1 cellular context compared by ENCODE assay signal in genomic region chr11:64553554-64554201, GRCh38.
TF ChIP-seq lines count a peak whose summit lies in the region.

No MANE protein-coding gene starts in this region.

TF ChIP-seq in HepG2, 621 proteins besides CTCF, POLR2A, EP300 and RAD21 (continued from another document):
- no peak for TF ChIP-seq THAP8 (CRISPR knock-in tag; IDR thresholded peaks at IDR 0.05; ENCODE audit: borderline replicate concordance)
- peak; percentile 41; the same call in 1 of the 2 replicates for TF ChIP-seq ZFX (CRISPR knock-in tag; IDR thresholded peaks at IDR 0.05; ENCODE audit: low read depth)
- TF ChIP-seq ZNF660 (CRISPR knock-in tag; IDR thresholded peaks at IDR 0.05; ENCODE audit: borderline replicate concordance, low read depth) = no peak
- no peak for TF ChIP-seq ZNF678 (CRISPR knock-in tag; IDR thresholded peaks at IDR 0.05)
- no peak for TF ChIP-seq TBX2 (CRISPR knock-in tag; IDR thresholded peaks at IDR 0.05; ENCODE audit: borderline replicate concordance)
- no peak for TF ChIP-seq ARID3A (IDR thresholded peaks at IDR 0.05; ENCODE audit: low read depth, low read length)
- TF ChIP-seq TIGD3 (CRISPR knock-in tag; IDR thresholded peaks at IDR 0.05; ENCODE audit: borderline replicate concordance) = no peak
- TF ChIP-seq ZSCAN31 (CRISPR knock-in tag; IDR thresholded peaks at IDR 0.05; ENCODE audit: low read depth) = no peak
- TF ChIP-seq ZNF800 (CRISPR knock-in tag; IDR thresholded peaks at IDR 0.05) = no peak
- TF ChIP-seq RXRB (CRISPR knock-in tag; IDR thresholded peaks at IDR 0.05; ENCODE audit: borderline replicate concordance) = no peak
- 0 out of 2 replicates have a peak, but pooled peaks have one; percentile 44 for TF ChIP-seq ZNF235 (CRISPR knock-in tag; IDR thresholded peaks at IDR 0.05; ENCODE audit: borderline replicate concordance)
- TF ChIP-seq ZMYM3 (CRISPR knock-in tag; IDR thresholded peaks at IDR 0.05) = no peak
- TF ChIP-seq ZNF772 (CRISPR knock-in tag; IDR thresholded peaks at IDR 0.05) = no peak
- peak; percentile 86 for TF ChIP-seq XRCC5 (optimal IDR thresholded peaks at IDR 0.05; ENCODE audit: low read length)
- TF ChIP-seq ZNF414 (CRISPR knock-in tag; IDR thresholded peaks at IDR 0.05) = no peak
- TF ChIP-seq SNAPC2 (CRISPR knock-in tag; IDR thresholded peaks at IDR 0.05) = no peak
- TF ChIP-seq ZNF292 (CRISPR knock-in tag; IDR thresholded peaks at IDR 0.05; ENCODE audit: borderline replicate concordance, low read depth) = no peak
- no peak for TF ChIP-seq ZNF276 (CRISPR knock-in tag; IDR thresholded peaks at IDR 0.05; ENCODE audit: low read depth)
- TF ChIP-seq STAG1 (CRISPR knock-in tag; IDR thresholded peaks at IDR 0.05) = peak; percentile 95
- no peak for TF ChIP-seq ZZZ3 (CRISPR knock-in tag; IDR thresholded peaks at IDR 0.05; ENCODE audit: borderline replicate concordance)
- no peak for TF ChIP-seq ZBTB2 (CRISPR knock-in tag; IDR thresholded peaks at IDR 0.05; ENCODE audit: low read depth)
- TF ChIP-seq GATA4 (IDR thresholded peaks at IDR 0.05; ENCODE audit: borderline replicate concordance, low read depth) = no peak
- TF ChIP-seq HOXA5 (CRISPR knock-in tag; IDR thresholded peaks at IDR 0.05) = 0 out of 2 replicates have a peak, but pooled peaks have one; percentile 43
- 0 out of 2 replicates have a peak, but pooled peaks have one; percentile 24 for TF ChIP-seq KDM4B (CRISPR knock-in tag; IDR thresholded peaks at IDR 0.05)
- no peak for TF ChIP-seq ZNF547 (CRISPR knock-in tag; IDR thresholded peaks at IDR 0.05)
- TF ChIP-seq ZSCAN20 (CRISPR knock-in tag; IDR thresholded peaks at IDR 0.05; ENCODE audit: borderline replicate concordance) = no peak
- TF ChIP-seq E2F1 (CRISPR knock-in tag; IDR thresholded peaks at IDR 0.05) = no peak
- TF ChIP-seq ASH2L (IDR thresholded peaks at IDR 0.05; ENCODE audit: insufficient read length, low read depth, low read length) = no peak
- TF ChIP-seq MXD4 (CRISPR knock-in tag; IDR thresholded peaks at IDR 0.05) = no peak
- TF ChIP-seq ZBTB4 (CRISPR knock-in tag; IDR thresholded peaks at IDR 0.05; ENCODE audit: borderline replicate concordance) = no peak
- no peak for TF ChIP-seq SAFB2 (CRISPR knock-in tag; IDR thresholded peaks at IDR 0.05; ENCODE audit: borderline replicate concordance, low read depth)
- TF ChIP-seq HCFC1 (IDR thresholded peaks at IDR 0.05; ENCODE audit: low read depth, low read length) = no peak
